In genomic region chr9:6239694-6240093, GRCh38 we compare ENCODE assay signal across 23 cellular contexts. TPM values are rescaled to one million over a fixed set of nuclear protein-coding genes. Genes with fewer than 3 reads are reported as not detected.
A peak's percentile ranks its signal among the peaks of the same experiment; 100 is the strongest.
DNase-seq lines count a peak whose midpoint lies in the region; ATAC-seq, FAIRE-seq and TF ChIP-seq lines count a peak whose summit lies in the region.
"Had no signal": no experiment of that assay in that cellular context is flagged by ENCODE, and none has a peak within 500 bp of the region (broad histone marks: within the 10 kb centered on the region; RNA-seq: fewer than 3 reads in every experiment).

No MANE protein-coding gene starts in this region.

- no peak for TF ChIP-seq POLR2A in HepG2 (IDR thresholded peaks at IDR 0.05; ENCODE audit: insufficient read depth in 1 of 2, low read depth in 2 of 2, low read length in 2 of 2)
- no peak for TF ChIP-seq POLR2A in right lobe of liver (IDR thresholded peaks at IDR 0.05)

- TF ChIP-seq RAD21 in HepG2 (CRISPR knock-in tag; IDR thresholded peaks at IDR 0.05): no peak

- H3K9me3 Mint-ChIP-seq in type B pancreatic cell: peaks cover 12% of the 10 kb centered on the region

- in situ Hi-C loops in HepG2 (cut with HindIII; ENCODE audit: extremely low pct_ligation_motif_present, low pct_unique_long_range_greater_than_20kb): no loop called here

- no peaks in the 10 kb centered on the region for H3K27me3 Mint-ChIP-seq in type B pancreatic cell

- H3K4me1 Mint-ChIP-seq in type B pancreatic cell (ENCODE audit: unreplicated experiment): peaks cover 11% of the 10 kb centered on the region

- TF ChIP-seq CTCF in HepG2 (CRISPR knock-in tag; IDR thresholded peaks at IDR 0.05): no peak
- no peak for TF ChIP-seq CTCF in right lobe of liver (IDR thresholded peaks at IDR 0.05)
- TF ChIP-seq CTCF in bronchial epithelial cell (IDR thresholded peaks at IDR 0.05; ENCODE audit: insufficient read depth, low read length, severe bottlenecking): no peak
- no peak for TF ChIP-seq CTCF in fibroblast of villous mesenchyme (IDR thresholded peaks at IDR 0.05; ENCODE audit: insufficient read depth, low read depth, low read length)
- TF ChIP-seq CTCF in type B pancreatic cell (conservative IDR thresholded peaks at IDR 0.05): no peak

- H2AFZ ChIP-seq in HepG2 (ENCODE audit: low read length): no peak overlapping the region

- H3K36me3 ChIP-seq in HepG2 (replicated peaks in 1 of 2; ENCODE audit: control insufficient read depth in 1 of 2, insufficient read depth in 2 of 2, low read length in 2 of 2): no peaks in the 10 kb centered on the region
- H3K36me3 ChIP-seq in right lobe of liver: no peaks in the 10 kb centered on the region
- no peaks in the 10 kb centered on the region for H3K36me3 ChIP-seq in bronchial epithelial cell (ENCODE audit: control insufficient read depth, insufficient read depth, low read length)
- H3K36me3 ChIP-seq: SJCRH30 had no signal

- H3K4me3 ChIP-seq in HepG2 (replicated peaks in 1 of 3; ENCODE audit: insufficient read depth in 1 of 3, low read depth in 2 of 3, low read length in 3 of 3): no peak overlapping the region
- H3K4me3 ChIP-seq in right lobe of liver: no peak overlapping the region
- no peak overlapping the region for H3K4me3 ChIP-seq in bronchial epithelial cell (ENCODE audit: low read depth, low read length)
- H3K4me3 ChIP-seq in fibroblast of villous mesenchyme (ENCODE audit: low read depth, low read length): no peak overlapping the region
- H3K4me3 ChIP-seq: SJCRH30 had no signal

- peaks cover 3% of the 10 kb centered on the region for H3K36me3 Mint-ChIP-seq in type B pancreatic cell
- H3K36me3 Mint-ChIP-seq: CD14-positive monocyte had no signal

- H3K79me2 ChIP-seq in HepG2 (ENCODE audit: insufficient read depth, low read length): no peaks in the 10 kb centered on the region

- 94% methylated on average over 2 of the region's 2 CpGs for WGBS in HepG2 (ENCODE audit: low lambda C conversion rate)
- 73% methylated on average over 2 of the region's 2 CpGs for WGBS in right lobe of liver (ENCODE audit: insufficient coverage, low coverage, low lambda C conversion rate, missing lambda C conversion rate)

- FAIRE-seq in HepG2 (lab: Jason Lieb, UNC) (no peak), bronchial epithelial cell (lab: Jason Lieb, UNC) (no peak)
- FAIRE-seq: GM19239 had no signal

- no peak for TF ChIP-seq EP300 in HepG2 (IDR thresholded peaks at IDR 0.05; ENCODE audit: low read depth in 2 of 2, low read length in 2 of 2)
- TF ChIP-seq EP300 in HepG2 (CRISPR knock-in tag; IDR thresholded peaks at IDR 0.05; ENCODE audit: borderline replicate concordance): no peak

- POLR2A ChIA-PET in HepG2 (lab: Yijun Ruan, JAX): interaction anchor here (1.5 kb wide), 1 partner anchor 32 kb away, joined by 5 read pairs; no protein-coding TSS in a partner anchor

- no peaks in the 10 kb centered on the region for H3K27me3 ChIP-seq in HepG2 (ENCODE audit: control insufficient read depth in 1 of 2, insufficient read depth in 2 of 2, low read length in 2 of 2)
- H3K27me3 ChIP-seq in right lobe of liver: no peaks in the 10 kb centered on the region
- H3K27me3 ChIP-seq in bronchial epithelial cell (ENCODE audit: control insufficient read depth, insufficient read depth, low read length): no peaks in the 10 kb centered on the region
- H3K27me3 ChIP-seq: SJCRH30 had no signal

- H3K27ac Mint-ChIP-seq in type B pancreatic cell: peak overlapping the region; percentile 92
- H3K27ac Mint-ChIP-seq: CD14-positive monocyte had no signal

- no peak for ATAC-seq in HepG2
- no peak for ATAC-seq in right lobe of liver

- H3K4me1 ChIP-seq in HepG2 (ENCODE audit: insufficient read depth, low read length) (peaks cover 41% of the 10 kb centered on the region), right lobe of liver (peaks cover 0 to 2% (median 0%) of the 10 kb centered on the region in 4 donors)

- H4K20me1 ChIP-seq in HepG2 (ENCODE audit: insufficient read depth, low read length): no peaks in the 10 kb centered on the region

- CTCF ChIA-PET in HepG2 (lab: Yijun Ruan, JAX; ENCODE audit: low intra/inter-chr PET ratio, low total read pairs): no interaction called here

- peak overlapping the region; percentile 53 for H3K9ac ChIP-seq in HepG2 (ENCODE audit: insufficient read depth, low read depth, low read length)

- DNase-seq in HepG2 (ENCODE audit: low spot score) (no peak), right lobe of liver (no peak), bronchial epithelial cell (ENCODE audit: low read depth) (peak; percentile 42), fibroblast of villous mesenchyme (ENCODE audit: low read depth) (peak; percentile 44), type B pancreatic cell (ENCODE audit: extremely low spot score, unreplicated experiment) (no peak), SIG-M5 (lab: John Stamatoyannopoulos, UW) (no peak), GDM1 (lab: John Stamatoyannopoulos, UW) (no peak)
- no peak for DNase-seq in stimulated activated CD4-positive, alpha-beta T cell treated with anti-CD3 and anti-CD28 coated beads, Interleukin-4, amount 100 ng/mL, for 24 hours
- DNase-seq: ACHN; AML-193; COR-L47; DMS153; H9; NCI-H1417 treated with DMSO at 0.1 percent for 48 hours; NCI-H1930; NCI-H2171; NCI-H446; NCI-H69; NK-92 treated with Interleukin-12 subunit alpha and Interleukin-12 subunit beta, amount 100 ng/mL, for 24 hours; SJCRH30 had no signal

- H3K4me2 ChIP-seq in HepG2 (ENCODE audit: low read depth, low read length): no peak overlapping the region

- H3K4me3 Mint-ChIP-seq in type B pancreatic cell: no peak overlapping the region
- H3K4me3 Mint-ChIP-seq: CD14-positive monocyte, H9 had no signal

- H3K9me3 ChIP-seq in HepG2 (ENCODE audit: low read length) (no peaks in the 10 kb centered on the region), right lobe of liver (no peaks in the 10 kb centered on the region)
- H3K9me3 ChIP-seq: SJCRH30 had no signal

- H3K27ac ChIP-seq in HepG2 (ENCODE audit: extremely low read length, insufficient read depth, low read length) (peak overlapping the region; percentile 80), right lobe of liver (no peak overlapping the region)
- H3K27ac ChIP-seq: SJCRH30 had no signal

- intact Hi-C loops in HepG2 (cut with micrococcal nuclease; ENCODE audit: unreplicated experiment): no loop called here
- intact Hi-C loops in right lobe of liver (cut with DNase I): no loop called here

- no TSS peak for BruUV-seq in HepG2 (replicated peaks; lab: Mats Ljungman, UMichigan)

TF ChIP-seq in HepG2, 621 proteins besides CTCF, POLR2A, EP300 and RAD21 (continues in another document):
- TF ChIP-seq MAFK (conservative IDR thresholded peaks at IDR 0.05 in 1 of 2, IDR thresholded peaks at IDR 0.05 in 1 of 2; ENCODE audit: low read length in 2 of 2) (peak; percentile 71 to 74), ZNF619 (CRISPR knock-in tag; IDR thresholded peaks at IDR 0.05) (no peak), ZNF724P (CRISPR knock-in tag; IDR thresholded peaks at IDR 0.05; ENCODE audit: borderline replicate concordance) (no peak), NR2F2 (IDR thresholded peaks at IDR 0.05; ENCODE audit: borderline replicate concordance, low read depth) (no peak), FOXK1 (CRISPR knock-in tag; IDR thresholded peaks at IDR 0.05; ENCODE audit: borderline replicate concordance, low read depth) (no peak), ATRX (CRISPR knock-in tag; IDR thresholded peaks at IDR 0.05; ENCODE audit: borderline replicate concordance) (no peak), PAX8 (CRISPR knock-in tag; IDR thresholded peaks at IDR 0.05; ENCODE audit: borderline replicate concordance) (no peak), NFE2L2 (IDR thresholded peaks at IDR 0.05; ENCODE audit: low read length) (peak; percentile 41; the same call in 1 of the 2 replicates), ZNF451 (CRISPR knock-in tag; IDR thresholded peaks at IDR 0.05) (no peak), TMF1 (CRISPR knock-in tag; IDR thresholded peaks at IDR 0.05; ENCODE audit: low read depth) (no peak), MAFF (IDR thresholded peaks at IDR 0.05; ENCODE audit: low read depth, low read length) (peak; percentile 34; the same call in 1 of the 2 replicates), AHR (CRISPR knock-in tag; IDR thresholded peaks at IDR 0.05) (no peak)
- TF ChIP-seq, protein P1, sequence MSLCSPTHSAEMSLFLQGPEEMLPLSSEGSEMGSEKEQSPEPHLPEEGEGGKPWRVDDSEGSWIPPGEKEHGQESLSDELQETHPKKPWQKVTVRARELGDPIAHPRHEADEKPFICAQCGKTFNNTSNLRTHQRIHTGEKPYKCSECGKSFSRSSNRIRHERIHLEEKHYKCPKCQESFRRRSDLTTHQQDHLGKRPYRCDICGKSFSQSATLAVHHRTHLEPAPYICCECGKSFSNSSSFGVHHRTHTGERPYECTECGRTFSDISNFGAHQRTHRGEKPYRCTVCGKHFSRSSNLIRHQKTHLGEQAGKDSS (CRISPR knock-in tag; IDR thresholded peaks at IDR 0.05; ENCODE audit: borderline replicate concordance, low read depth): no peak

RNA-seq across cellular contexts. Expression of gene IL33, which starts 24.1 kb away (rescaled TPM):
- total RNA-seq in HepG2 (2016; rRNA removed; fragmentation: Illumina TruSeq; extraction: Trizol) (not detected in 2 replicates), right lobe of liver (10 to 100 TPM in 3 of 6 experiments, 1 to 10 TPM in 3; 8.4 to 34.1 (median 10.6) TPM), bronchial epithelial cell (1.0 and 2.4 TPM in 2 replicates), fibroblast of villous mesenchyme (1.3 and 7.3 TPM in 2 replicates), type B pancreatic cell (ENCODE audit: low replicate concordance) (0.67 and 13.3 TPM in 2 replicates)
- not detected in 2 replicates for total RNA-seq in HepG2 (2016; cell fraction: cytosol; rRNA removed; fragmentation: Illumina TruSeq; extraction: Trizol; ENCODE audit: low read depth)
- not detected in 2 replicates for total RNA-seq in HepG2 (2016; cell fraction: insoluble cytoplasmic fraction; rRNA removed; fragmentation: Illumina TruSeq; extraction: Trizol)
- not detected in 2 replicates for total RNA-seq in HepG2 (2016; cell fraction: membrane; rRNA removed; fragmentation: Illumina TruSeq; extraction: Trizol)
- not detected in 2 replicates for total RNA-seq in HepG2 (2016; cell fraction: nucleus; rRNA removed; fragmentation: Illumina TruSeq; extraction: Trizol)
- polyA plus RNA-seq in HepG2 (2011; rRNA removed): 0.03 and 0.05 TPM in 2 replicates
- polyA plus RNA-seq in HepG2 (2011; cell fraction: cytosol; rRNA removed): 0.03 TPM in 1 of 2 replicates, not detected in the other
- not detected in 2 replicates for polyA plus RNA-seq in HepG2 (2011; cell fraction: nucleus; rRNA removed)
- not detected in 2 replicates for polyA plus RNA-seq in HepG2 (2012)
- polyA plus RNA-seq in HepG2 (2016; cell fraction: cytosol; fragmentation: Illumina TruSeq; extraction: Trizol; ENCODE audit: low read depth): not detected in 2 replicates
- not detected in 2 replicates for polyA plus RNA-seq in HepG2 (2016; cell fraction: insoluble cytoplasmic fraction; fragmentation: Illumina TruSeq; extraction: Trizol; ENCODE audit: low read depth)
- polyA plus RNA-seq in HepG2 (2016; cell fraction: membrane; fragmentation: Illumina TruSeq; extraction: Trizol; ENCODE audit: low read depth): not detected in 2 replicates
- polyA plus RNA-seq in HepG2 (2016; cell fraction: nucleus; fragmentation: Illumina TruSeq; extraction: Trizol; ENCODE audit: insufficient read depth, low read depth): not detected in 2 replicates
- 0.26 TPM in 1 of 2 replicates, not detected in the other for polyA minus RNA-seq in HepG2 (2011; rRNA and poly(A)+ RNA removed; ENCODE audit: low replicate concordance)
- polyA minus RNA-seq in HepG2 (2011; cell fraction: cytosol; rRNA and poly(A)+ RNA removed): not detected in 2 replicates
- 0.13 TPM in 1 of 2 replicates, not detected in the other for polyA minus RNA-seq in HepG2 (2011; cell fraction: nucleus; rRNA and poly(A)+ RNA removed)
- total RNA-seq: H9, HT1080 had no signal
- polyA plus RNA-seq: CD14-positive monocyte had no signal

Comparison
In these comparisons a context has a peak if more than half of its experiments do, and no peak if none do; other contexts are left out.
1. DNase-seq: peak in bronchial epithelial cell (single experiment) and fibroblast of villous mesenchyme (single experiment); none in HepG2 (single experiment), right lobe of liver (0 of 3), type B pancreatic cell (single experiment), SIG-M5 (single experiment), GDM1 (single experiment) and stimulated activated CD4-positive, alpha-beta T cell treated with anti-CD3 and anti-CD28 coated beads, Interleukin-4, amount 100 ng/mL, for 24 hours (single experiment).